ENCODE assay signal across 8 cellular contexts in genomic region chr7:49860293-49860692, GRCh38.
"Had no signal": no experiment of that assay in that cellular context is flagged by ENCODE, and none has a peak within 500 bp of the region (broad histone marks: within the 10 kb centered on the region; RNA-seq: fewer than 3 reads in every experiment).

No MANE protein-coding gene starts in this region.

- H3K4me1 ChIP-seq: HAP-1 had no signal

- H3K4me1 Mint-ChIP-seq: IgD-negative memory B cell had no signal

- H3K36me3 Mint-ChIP-seq: IgD-negative memory B cell had no signal

- ATAC-seq: HCT116, HepG2 had no signal

- H3K27ac Mint-ChIP-seq: IgD-negative memory B cell had no signal

- DNase-seq: GOT3, H7, KBM-7 had no signal

- H3K27ac ChIP-seq: HL-60 had no signal

- H3K36me3 ChIP-seq: HAP-1 had no signal

- H3K4me3 ChIP-seq: HAP-1 had no signal

- H3K27me3 Mint-ChIP-seq: IgD-negative memory B cell had no signal

- H3K4me3 Mint-ChIP-seq: IgD-negative memory B cell had no signal
